Comparison of ENCODE assay signal across 1 cellular context in the genomic region with DNA sequence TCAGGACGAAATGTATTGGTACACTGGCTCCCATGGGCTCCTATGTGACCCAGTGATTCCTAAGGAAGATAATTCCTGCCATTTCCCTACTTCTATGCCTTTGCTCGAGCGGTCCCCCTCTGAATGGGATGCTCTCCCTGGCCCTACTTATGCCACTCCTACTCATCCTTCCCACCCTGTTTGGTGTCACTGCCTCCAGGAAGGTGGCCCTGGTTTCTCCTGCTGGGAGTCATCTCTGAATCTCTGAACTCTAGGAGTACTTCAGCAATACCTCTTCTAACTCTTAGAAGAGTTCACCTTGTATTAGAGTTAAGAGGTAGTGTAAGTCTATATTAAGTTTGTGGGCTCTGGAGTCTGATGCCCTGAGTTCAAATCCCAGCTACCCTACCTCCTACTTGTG.
TF ChIP-seq lines count a peak whose summit lies in the region.

No MANE protein-coding gene starts in this region.

TF ChIP-seq in IMR-90, 13 proteins besides CTCF, POLR2A, EP300 and RAD21 (continued from another document):
- TF ChIP-seq ELK1 (IDR thresholded peaks at IDR 0.05; ENCODE audit: borderline replicate concordance, low read depth, low read length) (no peak), RFX5 (IDR thresholded peaks at IDR 0.05; ENCODE audit: low read depth, low read length) (no peak), MAFK (IDR thresholded peaks at IDR 0.05; ENCODE audit: low read depth, low read length) (no peak), MXI1 (IDR thresholded peaks at IDR 0.05; ENCODE audit: borderline replicate concordance, low read depth, low read length) (no peak)
